Comparison of ENCODE assay signal across 18 cellular contexts in genomic region chr3:126629999-126630398, GRCh38. TPM values are rescaled to one million over a fixed set of nuclear protein-coding genes. Genes with fewer than 3 reads are reported as not detected.
DNase-seq lines count a peak whose midpoint lies in the region; ATAC-seq, FAIRE-seq and TF ChIP-seq lines count a peak whose summit lies in the region.
"Had no signal": no experiment of that assay in that cellular context is flagged by ENCODE, and none has a peak within 500 bp of the region (broad histone marks: within the 10 kb centered on the region; RNA-seq: fewer than 3 reads in every experiment).

No MANE protein-coding gene starts in this region.

- H4K20me1 ChIP-seq in OCI-LY7 (ENCODE audit: insufficient read depth, low read length) (no peaks in the 10 kb centered on the region), K562 (replicated peaks; ENCODE audit: control insufficient read depth, insufficient read depth, low read length) (no peaks in the 10 kb centered on the region)

- no peak overlapping the region for H2BK15ac ChIP-seq in neuronal stem cell (ENCODE audit: low read length)

- no peak overlapping the region for H3K23ac ChIP-seq in neuronal stem cell (ENCODE audit: low read depth, low read length, poor library complexity)

- intact Hi-C loops in activated CD4-positive, alpha-beta T cell treated with anti-CD3 and anti-CD28 coated beads for 36 hours (cut with DNase I, micrococcal nuclease) = no loop called here
- intact Hi-C loops in OCI-LY7 (cut with micrococcal nuclease; ENCODE audit: unreplicated experiment) = no loop called here
- intact Hi-C loops in K562 (cut with micrococcal nuclease) = no loop called here

- H2BK120ac ChIP-seq in neuronal stem cell (ENCODE audit: low read depth, low read length) = no peak overlapping the region

- TF ChIP-seq EP300 in K562 (IDR thresholded peaks at IDR 0.05; ENCODE audit: low read length) = no peak

- BruUV-seq in OCI-LY7 (replicated peaks; lab: Mats Ljungman, UMichigan) (no TSS peak), K562 (replicated peaks; lab: Mats Ljungman, UMichigan) (no TSS peak)

- no peaks in the 10 kb centered on the region for H3K27me3 Mint-ChIP-seq in activated CD4-positive, alpha-beta T cell treated with anti-CD3 and anti-CD28 coated beads for 36 hours

- no peak overlapping the region for H3K18ac ChIP-seq in neuronal stem cell (ENCODE audit: low read length)

- no peak for TF ChIP-seq POLR2A in K562 (conservative IDR thresholded peaks at IDR 0.05)

- no peak for ATAC-seq in activated CD4-positive, alpha-beta T cell treated with anti-CD3 and anti-CD28 coated beads for 36 hours
- peak; percentile 61 for ATAC-seq in K562

- H3K14ac ChIP-seq in neuronal stem cell (ENCODE audit: low read length) = no peak overlapping the region

- H2BK12ac ChIP-seq in neuronal stem cell (ENCODE audit: low read length) = no peak overlapping the region

- TF ChIP-seq CTCF in OCI-LY7 (conservative IDR thresholded peaks at IDR 0.05; ENCODE audit: low read length) = no peak
- TF ChIP-seq CTCF in K562 (IDR thresholded peaks at IDR 0.05 in 2 of 3, conservative IDR thresholded peaks at IDR 0.05 in 1 of 3; ENCODE audit: insufficient read depth in 2 of 3, low read depth in 1 of 3, low read length in 3 of 3) = no peak

- no peaks in the 10 kb centered on the region; the same call in 1 of the 2 replicates for H3K9me2 ChIP-seq in OCI-LY7 (ENCODE audit: insufficient read depth, low read length)

- H4K8ac ChIP-seq in neuronal stem cell (ENCODE audit: low read depth, low read length) = no peak overlapping the region

- no peak overlapping the region for H2BK5ac ChIP-seq in neuronal stem cell (ENCODE audit: low read length)

- H3K36me3 Mint-ChIP-seq in activated CD4-positive, alpha-beta T cell treated with anti-CD3 and anti-CD28 coated beads for 36 hours (ENCODE audit: low read depth) = no peaks in the 10 kb centered on the region

- H3K27ac Mint-ChIP-seq in activated CD4-positive, alpha-beta T cell treated with anti-CD3 and anti-CD28 coated beads for 36 hours = peak overlapping the region; percentile 2
- H3K27ac Mint-ChIP-seq: CD4-positive, CD25-positive, alpha-beta regulatory T cell had no signal

- H3K4ac ChIP-seq in neuronal stem cell (ENCODE audit: low read length) = no peak overlapping the region

- no peaks in the 10 kb centered on the region for H3K27me3 ChIP-seq in K562 (ENCODE audit: control insufficient read depth in 2 of 2, insufficient read depth in 2 of 2, low read length in 2 of 2)
- H3K27me3 ChIP-seq in neuronal stem cell (ENCODE audit: control insufficient read depth in 3 of 3, insufficient read depth in 3 of 3, low read depth in 1 of 3, low read length in 3 of 3) = no peaks in the 10 kb centered on the region
- H3K27me3 ChIP-seq: MG63, SJCRH30 had no signal

- H3K9me3 ChIP-seq in OCI-LY7 (ENCODE audit: low read length) (no peaks in the 10 kb centered on the region), K562 (replicated peaks; ENCODE audit: control insufficient read depth, insufficient read depth, low read depth, low read length) (no peaks in the 10 kb centered on the region), neuronal stem cell (replicated peaks in 1 of 2; ENCODE audit: control insufficient read depth in 2 of 2, insufficient read depth in 1 of 2, low read depth in 1 of 2, low read length in 2 of 2) (peaks cover 0 to 6% of the 10 kb centered on the region in 2 donors)
- H3K9me3 ChIP-seq: MG63, SJCRH30 had no signal

- FAIRE-seq in K562 (lab: Jason Lieb, UNC) = no peak
- FAIRE-seq: A204.1 had no signal

- 0% methylated on average over 1 of the region's 2 CpGs for WGBS in K562 (ENCODE audit: insufficient coverage, low coverage, missing lambda C conversion rate)
- no CpG with 5 or more reads among the region's 2 CpGs for WGBS in neuronal stem cell (ENCODE audit: extremely low coverage in 2 of 2, insufficient read length in 2 of 2, insufficient replicate concordance in 1 of 2), 2 donors

- POLR2A ChIA-PET in activated CD4-positive, alpha-beta T cell treated with anti-CD3 and anti-CD28 coated beads for 36 hours (lab: Charles Lee) = no interaction called here
- POLR2A ChIA-PET in OCI-LY7 (lab: Charles Lee) = no interaction called here
- POLR2A ChIA-PET in K562 (lab: Yijun Ruan, JAX) = interaction anchor here (1.0 kb wide), 1 partner anchor 14 kb away, joined by 4 read pairs; no protein-coding TSS in a partner anchor

- H3K4me2 ChIP-seq in OCI-LY7 (ENCODE audit: low read length) (no peak overlapping the region), K562 (ENCODE audit: insufficient read depth, low read length) (no peak overlapping the region), neuronal stem cell (ENCODE audit: insufficient read depth, low read length, poor library complexity, severe bottlenecking) (no peak overlapping the region)
- H3K4me2 ChIP-seq: PC-9 had no signal

- DNase-seq in activated CD4-positive, alpha-beta T cell treated with anti-CD3 and anti-CD28 coated beads for 36 hours = no peak
- DNase-seq in activated CD4-positive, alpha-beta T cell treated with anti-CD3 and anti-CD28 coated beads, Interleukin-2, amount 50 U/mL, for 1 hour = no peak
- DNase-seq in OCI-LY7 (ENCODE audit: low spot score) (peak; percentile 9), K562 (ENCODE audit: extremely low read depth in 1 of 4, low spot score in 3 of 4) (peak in 2 of 4 experiments; percentile 16 to 30), neuronal stem cell (ENCODE audit: low spot score) (no peak), superior temporal gyrus (ENCODE audit: extremely low spot score) (no peak), NCI-H446 (lab: John Stamatoyannopoulos, UW) (no peak)
- DNase-seq in stimulated activated naive CD4-positive, alpha-beta T cell (lab: John Stamatoyannopoulos, UW) = no peak
- DNase-seq: CD4-positive, CD25-positive, alpha-beta regulatory T cell; HCEC 1CT; KG1; MG63; NCI-H1092; NCI-H1694; NCI-H345; PC-9; SJCRH30 had no signal

- H3K4me3 ChIP-seq in OCI-LY7 (ENCODE audit: low read depth, low read length, poor library complexity, severe bottlenecking) (no peak overlapping the region), K562 (no peak overlapping the region), neuronal stem cell (ENCODE audit: low read length in 2 of 2) (no peak overlapping the region)
- H3K4me3 ChIP-seq: MG63, PC-9, SJCRH30 had no signal

- no peak overlapping the region for H4K91ac ChIP-seq in neuronal stem cell (ENCODE audit: low read depth, low read length, poor library complexity)

- H2AK5ac ChIP-seq in neuronal stem cell (ENCODE audit: low read depth, low read length) = no peak overlapping the region

- H3K4me1 ChIP-seq in OCI-LY7 (ENCODE audit: insufficient read depth, low read length, poor library complexity, severe bottlenecking) = peaks cover 7% of the 10 kb centered on the region
- H3K4me1 ChIP-seq in K562 (replicated peaks in 1 of 2; ENCODE audit: control insufficient read depth in 2 of 2, insufficient read depth in 2 of 2, low read length in 2 of 2) = peaks cover 0 to 5% of the 10 kb centered on the region in 2 experiments; a peak in 2 of 5 replicates
- H3K4me1 ChIP-seq in neuronal stem cell (ENCODE audit: control insufficient read depth in 2 of 2, insufficient read depth in 1 of 2, low read depth in 1 of 2, low read length in 2 of 2) = peaks cover 3 to 10% of the 10 kb centered on the region in 2 donors
- H3K4me1 ChIP-seq: SJCRH30 had no signal

- H3K27ac ChIP-seq in OCI-LY7 (ENCODE audit: low read depth, low read length, poor library complexity, severe bottlenecking) (no peak overlapping the region), K562 (ENCODE audit: extremely low read depth, low read depth, low read length) (no peak overlapping the region), neuronal stem cell (replicated peaks; ENCODE audit: low read length) (no peak overlapping the region)
- H3K27ac ChIP-seq: PC-9, SJCRH30 had no signal

- H3K9me1 ChIP-seq in K562 (ENCODE audit: control insufficient read depth, insufficient read depth, low read length) = no peaks in the 10 kb centered on the region

- H3K9ac ChIP-seq in K562 (ENCODE audit: insufficient read depth in 1 of 2, low read depth in 2 of 2, low read length in 2 of 2) (no peak overlapping the region), neuronal stem cell (ENCODE audit: low read depth, low read length, poor library complexity) (no peak overlapping the region)

- H3K9me3 Mint-ChIP-seq in activated CD4-positive, alpha-beta T cell treated with anti-CD3 and anti-CD28 coated beads for 36 hours (ENCODE audit: low read depth) = no peaks in the 10 kb centered on the region

- no peak overlapping the region for H3K4me3 Mint-ChIP-seq in activated CD4-positive, alpha-beta T cell treated with anti-CD3 and anti-CD28 coated beads for 36 hours
- H3K4me3 Mint-ChIP-seq: CD4-positive, CD25-positive, alpha-beta regulatory T cell had no signal

- H3K79me2 ChIP-seq in OCI-LY7 (ENCODE audit: insufficient read depth, low read depth, low read length) = no peaks in the 10 kb centered on the region
- H3K79me2 ChIP-seq in K562 (ENCODE audit: control insufficient read depth, insufficient read depth, low read length) = no peaks in the 10 kb centered on the region

- no peaks in the 10 kb centered on the region for H3K4me1 Mint-ChIP-seq in activated CD4-positive, alpha-beta T cell treated with anti-CD3 and anti-CD28 coated beads for 36 hours

- no peak for TF ChIP-seq RAD21 in K562 (CRISPR knock-in tag; conservative IDR thresholded peaks at IDR 0.05 in 1 of 2, IDR thresholded peaks at IDR 0.05 in 1 of 2)

- in situ Hi-C loops in K562 (cut with MboI) = no loop called here

- H3K36me3 ChIP-seq in OCI-LY7 (ENCODE audit: insufficient read depth, low read length) (no peaks in the 10 kb centered on the region), K562 (ENCODE audit: control insufficient read depth, insufficient read depth, low read length) (no peaks in the 10 kb centered on the region), neuronal stem cell (replicated peaks in 1 of 2; ENCODE audit: control insufficient read depth in 2 of 2, insufficient read depth in 2 of 2, low read length in 2 of 2) (peaks cover 0 to 16% of the 10 kb centered on the region in 2 donors)
- H3K36me3 ChIP-seq: SJCRH30 had no signal

- no peaks in the 10 kb centered on the region for H3K79me1 ChIP-seq in neuronal stem cell (ENCODE audit: low read depth, low read length)

- CTCF ChIA-PET in activated CD4-positive, alpha-beta T cell treated with anti-CD3 and anti-CD28 coated beads for 36 hours (lab: Charles Lee) = interaction anchor here (0.8 kb wide), 1 partner anchor 12 kb away, joined by 3 read pairs; no protein-coding TSS in a partner anchor
- CTCF ChIA-PET in OCI-LY7 (lab: Charles Lee; ENCODE audit: unreplicated experiment) = no interaction called here
- CTCF ChIA-PET in K562 (lab: Yijun Ruan, JAX; ENCODE audit: low intra/inter-chr PET ratio) = no interaction called here

- H2AFZ ChIP-seq in OCI-LY7 (ENCODE audit: low read length) = no peak overlapping the region; the same call in 1 of the 2 replicates
- no peak overlapping the region for H2AFZ ChIP-seq in K562 (ENCODE audit: low read depth, low read length)
- peak overlapping the region; percentile 3 for H2AFZ ChIP-seq in neuronal stem cell (ENCODE audit: low read length)
- H2AFZ ChIP-seq: PC-9 had no signal

RNA-seq across cellular contexts. Expression of gene TXNRD3, which starts 24.9 kb away (rescaled TPM):
- 1 to 10 TPM; 2.5 to 3.5 TPM for total RNA-seq in activated CD4-positive, alpha-beta T cell treated with anti-CD3 and anti-CD28 coated beads for 36 hours
- total RNA-seq in OCI-LY7 (2014; rRNA removed; shearing (Covaris generic)) = not detected in 2 replicates
- total RNA-seq in OCI-LY7 (2022) (not detected in 2 replicates), K562 (2014; rRNA removed) (1.7 and 1.8 TPM in 2 replicates), K562 (2014; rRNA removed; fragmentation: Illumina TruSeq; extraction: Trizol) (2.1 and 2.3 TPM in 2 replicates), K562 (2015; rRNA removed; fragmentation: Illumina TruSeq; extraction: Trizol) (1.7 and 1.9 TPM in 2 replicates), K562 (2021) (1.5 and 2.1 TPM in 2 replicates)
- total RNA-seq in K562 (2011; cell fraction: chromatin; rRNA removed; ENCODE audit: low replicate concordance) = 2.9 and 4.8 TPM in 2 replicates
- total RNA-seq in K562 (2011; cell fraction: nucleolus; rRNA removed) = 1.0 and 1.4 TPM in 2 replicates
- total RNA-seq in K562 (2011; cell fraction: nucleoplasm; rRNA removed) = 1.6 and 2.8 TPM in 2 replicates
- polyA plus RNA-seq in K562 (2011; rRNA removed) (1.4 and 2.3 TPM in 2 replicates), K562 (2014; fragmentation: Illumina TruSeq; extraction: Trizol) (2.0 and 2.2 TPM in 2 replicates), K562 (2014; fragmentation: Nextera tagmentation; extraction: Ambion mirVana) (1 to 10 TPM in 1 of 2 experiments, under 1 TPM in 1; 0.96 to 1.1 TPM), K562 (2014; rRNA removed) (1.7 and 2.6 TPM in 2 replicates)
- polyA plus RNA-seq in K562 (2011; cell fraction: cytosol; rRNA removed) = 1.1 and 1.2 TPM in 2 replicates
- 4.6 and 5.5 TPM in 2 replicates for polyA plus RNA-seq in K562 (2011; cell fraction: nucleus; rRNA removed)
- polyA plus RNA-seq in K562 (2012) = 2.6 and 3.3 TPM in 2 replicates
- 2.4 and 2.8 TPM in 2 replicates for polyA minus RNA-seq in K562 (2011; rRNA and poly(A)+ RNA removed)
- not detected in 2 replicates for polyA minus RNA-seq in K562 (2011; cell fraction: cytosol; rRNA and poly(A)+ RNA removed)
- 0.94 and 1.9 TPM in 2 replicates for polyA minus RNA-seq in K562 (2011; cell fraction: nucleus; rRNA and poly(A)+ RNA removed)
- 12.6 TPM for polyA plus RNA-seq in neuronal stem cell (2013, experiment 1 of 2)
- 12.6 TPM for polyA plus RNA-seq in neuronal stem cell (2013, experiment 2 of 2)
